11 cellular contexts compared by ENCODE assay signal in genomic region chr22:50059185-50059880, GRCh38. TPM values are rescaled to one million over a fixed set of nuclear protein-coding genes. Genes with fewer than 3 reads are reported as not detected.
DNase-seq lines count a peak whose midpoint lies in the region; ATAC-seq and TF ChIP-seq lines count a peak whose summit lies in the region.
"Had no signal": no experiment of that assay in that cellular context is flagged by ENCODE, and none has a peak within 500 bp of the region (broad histone marks: within the 10 kb centered on the region; RNA-seq: fewer than 3 reads in every experiment).

No MANE protein-coding gene starts in this region.

- H3K36me3 Mint-ChIP-seq in endothelial cell (ENCODE audit: low read depth, unreplicated experiment): no peaks in the 10 kb centered on the region
- no peaks in the 10 kb centered on the region for H3K36me3 Mint-ChIP-seq in nephron (ENCODE audit: low read depth)

- no peak overlapping the region for H3K27ac Mint-ChIP-seq in endothelial cell (ENCODE audit: unreplicated experiment)
- H3K27ac Mint-ChIP-seq in nephron: peak overlapping the region; percentile 31 to 74 (median 62)

- DNase-seq in EL: peak; percentile 23
- peak; percentile 1 for DNase-seq in NCI-H460 (ENCODE audit: extremely low read depth, low read depth)
- peak; percentile 52 for DNase-seq in endothelial cell (ENCODE audit: low spot score)
- no peak for DNase-seq in NCI-H1105 (lab: John Stamatoyannopoulos, UW)
- DNase-seq in NCI-H446 (lab: John Stamatoyannopoulos, UW): no peak
- DNase-seq in activated naive CD4-positive, alpha-beta T cell (lab: John Stamatoyannopoulos, UW): no peak
- DNase-seq: NCI-H1092 treated with DMSO at 0.1 percent for 48 hours had no signal

- H3K4me3 Mint-ChIP-seq in endothelial cell (ENCODE audit: unreplicated experiment): peak overlapping the region; percentile 29
- H3K4me3 Mint-ChIP-seq in nephron: peak overlapping the region; percentile 69 to 77 (median 70)
- H3K4me3 Mint-ChIP-seq: central memory CD8-positive, alpha-beta T cell had no signal

- peaks cover 12% of the 10 kb centered on the region for H3K4me1 Mint-ChIP-seq in endothelial cell (ENCODE audit: unreplicated experiment)
- H3K4me1 Mint-ChIP-seq in nephron: peaks cover 27% of the 10 kb centered on the region
- H3K4me1 Mint-ChIP-seq: central memory CD8-positive, alpha-beta T cell had no signal

- no peak for ATAC-seq in HG02763 (IDR thresholded peaks at IDR 0.05; ENCODE audit: unreplicated experiment)
- ATAC-seq: activated CD4-positive, CD25-positive, alpha-beta regulatory T cell treated with anti-CD3 and anti-CD28 coated beads, Interleukin-2, amount 50 U/mL, for 24 hours had no signal

- H3K9me3 Mint-ChIP-seq in endothelial cell (ENCODE audit: unreplicated experiment) (no peaks in the 10 kb centered on the region), nephron (peaks cover 3% of the 10 kb centered on the region)
- H3K9me3 Mint-ChIP-seq: central memory CD8-positive, alpha-beta T cell had no signal

- TF ChIP-seq CTCF in endothelial cell (IDR thresholded peaks at IDR 0.05; ENCODE audit: unreplicated experiment): no peak
- TF ChIP-seq CTCF in nephron (IDR thresholded peaks at IDR 0.05; ENCODE audit: unreplicated experiment in 3 of 3): peak; percentile 27 to 37 (median 33)

- H3K27me3 Mint-ChIP-seq in endothelial cell (ENCODE audit: unreplicated experiment): peaks cover 8% of the 10 kb centered on the region
- peaks cover 39% of the 10 kb centered on the region for H3K27me3 Mint-ChIP-seq in nephron (ENCODE audit: low read depth)

RNA-seq across cellular contexts. Expression of gene TTLL8, which starts 1.2 kb away (rescaled TPM):
- total RNA-seq in NCI-H460 (2014; rRNA removed; shearing (Covaris generic)): not detected in 2 replicates
- polyA plus RNA-seq in NCI-H460 (2014; cell fraction: nucleus; rRNA removed): not detected in 2 replicates
- total RNA-seq in endothelial cell (ENCODE audit: unreplicated experiment): not detected

RNA-seq across cellular contexts. Expression of gene MLC1, which starts 25.9 kb away (rescaled TPM):
- not detected in 2 replicates for total RNA-seq in NCI-H460 (2014; rRNA removed; shearing (Covaris generic))
- polyA plus RNA-seq in NCI-H460 (2014; cell fraction: nucleus; rRNA removed): not detected in 2 replicates
- 1.2 TPM for total RNA-seq in endothelial cell (ENCODE audit: unreplicated experiment)

RNA-seq across cellular contexts. Expression of gene MOV10L1, which starts 30.5 kb away (rescaled TPM):
- 0.07 TPM in 1 of 2 replicates, not detected in the other for total RNA-seq in NCI-H460 (2014; rRNA removed; shearing (Covaris generic))
- 0.21 TPM in 1 of 2 replicates, not detected in the other for polyA plus RNA-seq in NCI-H460 (2014; cell fraction: nucleus; rRNA removed)
- total RNA-seq in endothelial cell (ENCODE audit: unreplicated experiment): not detected

RNA-seq across cellular contexts. Expression of gene IL17REL, which starts 46.8 kb away (rescaled TPM):
- total RNA-seq in NCI-H460 (2014; rRNA removed; shearing (Covaris generic)): not detected in 2 replicates
- not detected in 2 replicates for polyA plus RNA-seq in NCI-H460 (2014; cell fraction: nucleus; rRNA removed)
- total RNA-seq in endothelial cell (ENCODE audit: unreplicated experiment): 0.15 TPM

Comparison
In these comparisons a context has a peak if more than half of its experiments do, and no peak if none do; other contexts are left out.
1. DNase-seq: peak in EL (single experiment), NCI-H460 (single experiment) and endothelial cell (single experiment); none in NCI-H1105 (single experiment), NCI-H446 (0 of 2) and activated naive CD4-positive, alpha-beta T cell (0 of 4).